Comparison of ENCODE assay signal across 7 cellular contexts in the genomic region with DNA sequence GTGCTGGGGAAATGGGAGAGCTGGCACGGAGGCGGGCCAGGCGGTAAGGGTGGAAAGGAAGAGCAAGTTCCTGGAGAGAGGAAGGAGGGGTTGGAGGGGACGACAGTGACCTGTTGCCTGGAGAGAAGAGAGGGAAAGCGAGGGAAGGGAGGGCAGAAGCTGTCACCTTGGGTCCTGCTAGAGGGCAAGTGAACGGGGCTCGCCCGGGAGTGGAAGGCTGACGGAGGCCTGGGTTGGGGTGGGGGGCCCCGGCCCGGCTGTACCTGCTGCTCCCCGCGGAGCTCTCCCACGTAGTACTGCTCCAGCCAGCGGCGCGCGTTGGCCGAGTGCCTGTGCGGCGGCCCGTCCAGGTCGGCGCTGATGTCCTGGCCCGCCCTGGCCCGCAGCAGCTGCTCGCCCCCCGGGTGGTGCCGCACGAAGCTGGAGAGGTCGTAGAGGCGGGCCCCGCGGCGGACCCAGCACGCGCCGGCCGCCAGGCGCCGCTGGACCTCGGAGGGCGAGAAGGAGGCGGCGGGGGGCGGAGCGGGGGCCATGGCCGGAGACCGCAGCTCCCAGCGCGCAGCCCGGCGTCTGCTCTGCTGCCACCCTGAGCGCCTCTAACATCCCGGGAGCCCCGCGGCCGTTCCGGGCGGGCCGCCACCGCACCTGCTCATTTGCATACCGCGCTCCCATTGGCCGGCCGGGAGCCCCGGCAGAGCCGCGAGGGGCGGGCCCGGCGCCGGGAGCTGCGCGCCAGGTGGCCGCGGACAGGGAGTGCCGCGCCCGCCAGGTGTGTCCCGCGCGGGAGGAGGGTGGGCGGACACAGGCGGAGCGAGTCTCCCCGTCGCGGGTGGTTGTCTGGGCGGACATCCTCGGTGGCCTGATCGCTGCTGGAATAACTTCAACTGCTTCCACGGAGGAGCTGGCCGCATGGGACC. TPM values are rescaled to one million over a fixed set of nuclear protein-coding genes. Genes with fewer than 3 reads are reported as not detected.
DNase-seq lines count a peak whose midpoint lies in the region; ATAC-seq, FAIRE-seq and TF ChIP-seq lines count a peak whose summit lies in the region.

TSS of gene FA2H (minus strand) at position 598 of the 917 bp plus-strand sequence. CDS start at position 533, 65 bp downstream.

- peak within 1 kb of the TSS; percentile 82 for H3K4me2 ChIP-seq in keratinocyte (ENCODE audit: control insufficient read depth, extremely low read depth, insufficient read depth, low read depth, low read length)

- H3K36me3 ChIP-seq in breast epithelium (no peaks in the 10 kb centered on the region), keratinocyte (ENCODE audit: control insufficient read depth in 2 of 2, extremely low read depth in 1 of 2, insufficient read depth in 2 of 2, low read length in 2 of 2) (no peaks in the 10 kb centered on the region)

- H3K9me1 ChIP-seq in keratinocyte (ENCODE audit: control insufficient read depth, extremely low read depth, insufficient read depth, low read length): no peaks in the 10 kb centered on the region

- H3K4me1 ChIP-seq in breast epithelium (no peaks in the 10 kb centered on the region), keratinocyte (ENCODE audit: control insufficient read depth, extremely low read depth, insufficient read depth, low read length) (peaks cover 4% of the 10 kb centered on the region)

- peak within 1 kb of the TSS; percentile 44 for H3K9ac ChIP-seq in keratinocyte (ENCODE audit: control insufficient read depth, extremely low read depth, insufficient read depth, low read length)

- H3K27me3 ChIP-seq in breast epithelium (no peaks in the 10 kb centered on the region), keratinocyte (ENCODE audit: control insufficient read depth, extremely low read depth, insufficient read depth, low read length) (peaks cover 15% of the 10 kb centered on the region)

- no peaks in the 10 kb centered on the region for H4K20me1 ChIP-seq in keratinocyte (ENCODE audit: control insufficient read depth, extremely low read depth, insufficient read depth, low read length)

- dilution Hi-C loops in keratinocyte (cut with MboI; ENCODE audit: extremely low pct_ligation_motif_present, low sequenced_read_pairs): no loop called here

- FAIRE-seq in keratinocyte (lab: Jason Lieb, UNC): no peak

- H3K79me2 ChIP-seq in keratinocyte (ENCODE audit: control insufficient read depth, insufficient read depth, low read length): no peaks in the 10 kb centered on the region

- H3K4me3 ChIP-seq in breast epithelium: peak within 1 kb of the TSS; percentile 25 to 74 (median 61)
- peak within 1 kb of the TSS; percentile 17 to 54 (median 49) for H3K4me3 ChIP-seq in keratinocyte (ENCODE audit: control insufficient read depth in 2 of 3, extremely low read depth in 1 of 3, insufficient read depth in 2 of 3, low read depth in 1 of 3, low read length in 3 of 3)

- peak within 1 kb of the TSS; percentile 66 for H3K27ac ChIP-seq in VCaP
- H3K27ac ChIP-seq in breast epithelium: peak within 1 kb of the TSS; percentile 35
- H3K27ac ChIP-seq in keratinocyte (ENCODE audit: control insufficient read depth, insufficient read depth, low read length): no peak within 1 kb of the TSS

- H3K9me3 ChIP-seq in breast epithelium: no peaks in the 10 kb centered on the region
- no peaks in the 10 kb centered on the region for H3K9me3 ChIP-seq in keratinocyte (ENCODE audit: control insufficient read depth, low read depth, low read length)

- no peak for TF ChIP-seq POLR2A in breast epithelium (IDR thresholded peaks at IDR 0.05)

- DNase-seq in NCI-H2029 (lab: John Stamatoyannopoulos, UW): peak; percentile 65
- peak; percentile 87 for DNase-seq in breast epithelium (ENCODE audit: low spot score in 2 of 2)
- DNase-seq in keratinocyte (ENCODE audit: low read depth, low spot score): peak; percentile 33
- DNase-seq in stimulated activated CD4-positive, alpha-beta T cell treated with anti-CD3 and anti-CD28 coated beads, Interleukin-15, amount 100 ng/mL, for 24 hours: peak; percentile 79

- TF ChIP-seq CTCF in VCaP (conservative IDR thresholded peaks at IDR 0.05) (peak; percentile 65), breast epithelium (IDR thresholded peaks at IDR 0.05) (peak in 2 of 3 donors; percentile 25 to 28), keratinocyte (optimal IDR thresholded peaks at IDR 0.05 in 1 of 3, IDR thresholded peaks at IDR 0.05 in 1 of 3, conservative IDR thresholded peaks at IDR 0.05 in 1 of 3; ENCODE audit: extremely low read depth in 1 of 3, insufficient read depth in 2 of 3, low read length in 3 of 3) (no peak)

- ATAC-seq in GM18520 (IDR thresholded peaks at IDR 0.05; ENCODE audit: unreplicated experiment) (peak; percentile 75), HG02973 (IDR thresholded peaks at IDR 0.05; ENCODE audit: unreplicated experiment) (peak; percentile 89)

- peak within 1 kb of the TSS; percentile 49 for H2AFZ ChIP-seq in keratinocyte (ENCODE audit: control insufficient read depth, low read length)

- intact Hi-C loops in breast epithelium (cut with DNase I; ENCODE audit: low total_unique reads): no loop called here

RNA-seq across cellular contexts. Expression of gene FA2H, which starts in this region (rescaled TPM):
- total RNA-seq in breast epithelium: 1 to 10 TPM in 1 of 3 donors, under 1 TPM in 1, not detected in 1; 0.33 to 1.8 TPM
- 0.03 to 0.16 TPM (median 0.09 TPM) in 3 replicates for polyA plus RNA-seq in keratinocyte
- 1.4 TPM for polyA plus RNA-seq in keratinocyte (2011; ENCODE audit: low read depth)
- not detected in 2 replicates for polyA plus RNA-seq in keratinocyte (2011; cell fraction: cytosol; rRNA removed)
- polyA plus RNA-seq in keratinocyte (2011; cell fraction: nucleus; rRNA removed): not detected in 2 replicates
- polyA plus RNA-seq in keratinocyte (2012; ENCODE audit: low replicate concordance): 0.07 and 2.8 TPM in 2 replicates
- polyA minus RNA-seq in keratinocyte: 0.06 TPM in 1 of 3 replicates, not detected in the others
- polyA minus RNA-seq in keratinocyte (2011; cell fraction: cytosol; rRNA and poly(A)+ RNA removed): not detected
- not detected in 2 replicates for polyA minus RNA-seq in keratinocyte (2011; cell fraction: nucleus; rRNA and poly(A)+ RNA removed)

Comparison
In these comparisons a context has a peak if more than half of its experiments do, and no peak if none do; other contexts are left out.
1. DNase-seq: peak in every context shown above with its lines; median percentile 87 in breast epithelium; 79 in stimulated activated CD4-positive, alpha-beta T cell treated with anti-CD3 and anti-CD28 coated beads, Interleukin-15, amount 100 ng/mL, for 24 hours; 65 in NCI-H2029; 33 in keratinocyte.
2. CTCF ChIP-seq: peak in VCaP (single experiment) and breast epithelium (2 of 3); none in keratinocyte (0 of 3).